ENCODE assay signal across 8 cellular contexts in the genomic region with DNA sequence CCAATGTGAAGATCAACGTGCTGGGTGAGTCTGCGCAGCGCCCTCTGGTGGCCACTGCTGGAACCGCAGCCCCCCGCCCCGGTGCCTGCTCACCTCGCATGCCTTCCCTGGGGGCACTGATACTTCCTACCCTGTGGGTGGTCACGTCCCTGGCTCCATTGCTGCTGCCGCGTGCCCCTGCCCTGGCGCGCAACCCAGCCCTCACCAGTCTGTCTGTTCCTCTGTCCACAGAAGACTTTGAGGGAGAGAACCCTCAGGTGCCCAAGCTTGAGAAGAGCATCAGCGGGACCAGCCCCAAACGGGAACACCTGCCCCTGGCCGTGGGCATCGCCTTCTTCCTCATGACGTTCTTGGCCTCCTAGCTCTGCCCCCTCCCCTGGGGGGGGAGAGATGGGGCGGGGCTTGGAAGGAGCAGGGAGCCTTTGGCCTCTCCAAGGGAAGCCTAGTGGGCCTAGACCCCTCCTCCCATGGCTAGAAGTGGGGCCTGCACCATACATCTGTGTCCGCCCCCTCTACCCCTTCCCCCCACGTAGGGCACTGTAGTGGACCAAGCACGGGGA. TPM values are rescaled to one million over a fixed set of nuclear protein-coding genes. Genes with fewer than 3 reads are reported as not detected.
DNase-seq lines count a peak whose midpoint lies in the region; ATAC-seq and TF ChIP-seq lines count a peak whose summit lies in the region.

No MANE protein-coding gene starts in this region.

- H3K4me1 ChIP-seq in prostate gland (replicated peaks), result peaks cover 23% of the 10 kb centered on the region

- H3K36me3 ChIP-seq in prostate gland, result no peaks in the 10 kb centered on the region

- no peak overlapping the region for H3K4me3 ChIP-seq in prostate gland

- peak; percentile 95 to 99 (median 96) for TF ChIP-seq CTCF in prostate gland (IDR thresholded peaks at IDR 0.05)

- in situ Hi-C loops in SK-MEL-5 (cut with HindIII; ENCODE audit: low pct_unique_long_range_greater_than_20kb, low sequenced_read_pairs), result no loop called here

- ATAC-seq in HG02678 (IDR thresholded peaks at IDR 0.05; ENCODE audit: unreplicated experiment) (no peak), GM18505 (IDR thresholded peaks at IDR 0.05; ENCODE audit: unreplicated experiment) (no peak)

- H3K9me3 ChIP-seq in prostate gland, result no peaks in the 10 kb centered on the region

- intact Hi-C loops in head of caudate nucleus (cut with DNase I), result no loop called here
- intact Hi-C loops in prostate gland (cut with DNase I), result no loop called here

- DNase-seq in COLO668 (lab: John Stamatoyannopoulos, UW; ENCODE audit: unreplicated experiment) (peak; percentile 57), HT1080 (ENCODE audit: low read depth) (peak; percentile 56), SK-MEL-5 (ENCODE audit: low read depth, low spot score) (peak; percentile 78), head of caudate nucleus (peak in 40 of 42 donors; percentile 45 to 89 (median 78)), prostate gland (ENCODE audit: low spot score) (peak; percentile 61)
- peak; percentile 74 for DNase-seq in activated gamma-delta T cell treated with anti-CD3 and anti-CD28 coated beads, Interleukin-2, amount 50 U/mL, for 16 hours (ENCODE audit: low read depth)

- WGBS in prostate gland, result 24% methylated on average over 21 of the region's 21 CpGs

- TF ChIP-seq POLR2A in prostate gland (IDR thresholded peaks at IDR 0.05), result no peak
- no peak for TF ChIP-seq POLR2A in GM18505 (IDR thresholded peaks at IDR 0.05; ENCODE audit: borderline replicate concordance, extremely low read depth, insufficient read depth, insufficient read length)

- no peak overlapping the region for H3K27ac ChIP-seq in prostate gland

- no peaks in the 10 kb centered on the region for H3K27me3 ChIP-seq in prostate gland (replicated peaks; ENCODE audit: insufficient read depth)

RNA-seq across cellular contexts. Expression of a gene that starts 7.6 kb away (rescaled TPM):
- 3.3 and 7.0 TPM in 2 replicates for total RNA-seq in HT1080 (2014; rRNA removed; shearing (Covaris generic))
- polyA plus RNA-seq in HT1080 (2015; cell fraction: cytosol; rRNA removed), result 2.6 and 5.2 TPM in 2 replicates
- polyA plus RNA-seq in HT1080 (2015; cell fraction: nucleus; rRNA removed), result 2.0 and 2.4 TPM in 2 replicates
- total RNA-seq in SK-MEL-5 (2014; rRNA removed; shearing (Covaris generic)), result 6.6 and 8.2 TPM in 2 replicates
- 6.1 and 10.2 TPM in 2 replicates for polyA plus RNA-seq in SK-MEL-5 (2015; cell fraction: cytosol; rRNA removed)
- polyA plus RNA-seq in SK-MEL-5 (2015; cell fraction: nucleus; rRNA removed), result 9.8 and 17.4 TPM in 2 replicates
- 1 to 10 TPM; 5.9 to 8.4 TPM for total RNA-seq in prostate gland

RNA-seq across cellular contexts. Expression of a gene that starts 22.7 kb away (rescaled TPM):
- total RNA-seq in HT1080 (2014; rRNA removed; shearing (Covaris generic)), result 8.4 and 11.0 TPM in 2 replicates
- 3.6 and 5.9 TPM in 2 replicates for polyA plus RNA-seq in HT1080 (2015; cell fraction: cytosol; rRNA removed)
- 3.1 and 4.2 TPM in 2 replicates for polyA plus RNA-seq in HT1080 (2015; cell fraction: nucleus; rRNA removed)
- 12.7 and 13.9 TPM in 2 replicates for total RNA-seq in SK-MEL-5 (2014; rRNA removed; shearing (Covaris generic))
- 9.2 and 9.3 TPM in 2 replicates for polyA plus RNA-seq in SK-MEL-5 (2015; cell fraction: cytosol; rRNA removed)
- polyA plus RNA-seq in SK-MEL-5 (2015; cell fraction: nucleus; rRNA removed), result 5.1 and 12.7 TPM in 2 replicates
- total RNA-seq in prostate gland, result 10 to 100 TPM; 10.3 to 23.4 TPM

RNA-seq across cellular contexts. Expression of a gene that starts 35.1 kb away (rescaled TPM):
- 198 and 262 TPM in 2 replicates for total RNA-seq in HT1080 (2014; rRNA removed; shearing (Covaris generic))
- polyA plus RNA-seq in HT1080 (2015; cell fraction: cytosol; rRNA removed), result 184 and 202 TPM in 2 replicates
- polyA plus RNA-seq in HT1080 (2015; cell fraction: nucleus; rRNA removed), result 134 and 171 TPM in 2 replicates
- total RNA-seq in SK-MEL-5 (2014; rRNA removed; shearing (Covaris generic)), result 62.0 and 67.1 TPM in 2 replicates
- 190 and 220 TPM in 2 replicates for polyA plus RNA-seq in SK-MEL-5 (2015; cell fraction: cytosol; rRNA removed)
- polyA plus RNA-seq in SK-MEL-5 (2015; cell fraction: nucleus; rRNA removed), result 156 and 168 TPM in 2 replicates
- 100 to 1,000 TPM in 1 of 2 donors, 10 to 100 TPM in 1; 72.5 to 138 TPM for total RNA-seq in prostate gland

RNA-seq across cellular contexts. Expression of a gene that starts 41.4 kb away (rescaled TPM):
- total RNA-seq in HT1080 (2014; rRNA removed; shearing (Covaris generic)), result 1.4 and 3.6 TPM in 2 replicates
- polyA plus RNA-seq in HT1080 (2015; cell fraction: cytosol; rRNA removed), result 2.4 and 3.0 TPM in 2 replicates
- 1.3 and 3.6 TPM in 2 replicates for polyA plus RNA-seq in HT1080 (2015; cell fraction: nucleus; rRNA removed)
- 25.3 and 25.7 TPM in 2 replicates for total RNA-seq in SK-MEL-5 (2014; rRNA removed; shearing (Covaris generic))
- 61.8 and 65.8 TPM in 2 replicates for polyA plus RNA-seq in SK-MEL-5 (2015; cell fraction: cytosol; rRNA removed)
- polyA plus RNA-seq in SK-MEL-5 (2015; cell fraction: nucleus; rRNA removed), result 63.8 and 73.2 TPM in 2 replicates
- total RNA-seq in prostate gland, result 100 to 1,000 TPM in 1 of 2 donors, 10 to 100 TPM in 1; 85.1 to 132 TPM

RNA-seq across cellular contexts. Expression of a gene that starts 49.4 kb away (rescaled TPM):
- 36.9 and 42.2 TPM in 2 replicates for total RNA-seq in HT1080 (2014; rRNA removed; shearing (Covaris generic))
- polyA plus RNA-seq in HT1080 (2015; cell fraction: cytosol; rRNA removed), result 43.9 and 49.9 TPM in 2 replicates
- 28.6 and 36.9 TPM in 2 replicates for polyA plus RNA-seq in HT1080 (2015; cell fraction: nucleus; rRNA removed)
- 57.4 and 61.6 TPM in 2 replicates for total RNA-seq in SK-MEL-5 (2014; rRNA removed; shearing (Covaris generic))
- polyA plus RNA-seq in SK-MEL-5 (2015; cell fraction: cytosol; rRNA removed), result 53.0 and 66.4 TPM in 2 replicates
- 47.5 and 70.9 TPM in 2 replicates for polyA plus RNA-seq in SK-MEL-5 (2015; cell fraction: nucleus; rRNA removed)
- total RNA-seq in prostate gland, result 10 to 100 TPM; 26.6 to 48.0 TPM
